In the genomic region with DNA sequence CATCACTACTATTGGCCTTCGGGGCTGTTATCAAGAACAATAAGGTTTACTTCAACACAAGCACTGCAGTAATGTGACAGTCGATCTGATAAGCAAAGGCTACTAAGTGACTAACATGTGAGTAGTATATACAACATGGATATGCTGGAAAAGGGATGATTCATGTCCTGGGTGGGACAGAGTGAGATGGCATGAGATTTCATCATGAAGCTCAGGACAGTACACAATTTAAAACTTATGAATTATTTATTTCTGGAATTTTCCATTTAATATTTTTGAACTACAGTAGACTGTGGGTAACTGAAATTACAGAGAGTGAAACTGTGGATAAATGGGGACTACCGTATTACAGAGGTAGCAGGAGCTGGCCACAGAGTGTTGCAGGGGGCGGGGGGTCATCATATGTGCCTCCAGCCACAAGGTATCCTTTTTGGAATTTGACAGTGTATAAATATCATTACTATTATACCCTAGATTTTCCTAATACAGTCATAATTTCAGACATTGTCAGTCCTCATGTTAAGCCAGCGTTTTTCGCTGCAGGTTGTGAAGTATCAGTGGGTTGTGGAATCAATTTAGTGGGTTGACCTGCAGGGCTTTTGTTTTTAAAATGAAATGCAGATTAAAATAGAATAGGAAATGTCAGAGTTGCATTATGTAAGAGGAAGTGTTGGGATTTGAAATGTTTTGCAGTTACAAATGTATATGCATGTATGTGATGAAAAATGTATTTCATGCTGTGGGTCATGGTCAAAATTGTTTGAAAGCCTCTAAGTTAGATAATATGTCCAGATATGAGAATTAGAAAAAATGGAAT, we compare ENCODE assay signal across 10 cellular contexts.
DNase-seq lines count a peak whose midpoint lies in the region; ATAC-seq, FAIRE-seq and TF ChIP-seq lines count a peak whose summit lies in the region.
"Had no signal": no experiment of that assay in that cellular context is flagged by ENCODE, and none has a peak within 500 bp of the region (broad histone marks: within the 10 kb centered on the region; RNA-seq: fewer than 3 reads in every experiment).

No MANE protein-coding gene starts in this region.

- H3F3A ChIP-seq in PC-9 (ENCODE audit: insufficient read depth, low read depth): no peaks in the 10 kb centered on the region; the same call in 1 of the 2 replicates

- H3K27ac ChIP-seq in PC-9 (peak overlapping the region; percentile 94), H1 (ENCODE audit: low read depth, low read length) (no peak overlapping the region), osteoblast (ENCODE audit: low read depth, low read length) (peak overlapping the region; percentile 68)

- peak overlapping the region; percentile 60; the same call in 1 of the 2 replicates for H2AFZ ChIP-seq in PC-9
- H2AFZ ChIP-seq in H1 (ENCODE audit: low read length): no peak overlapping the region
- H2AFZ ChIP-seq in osteoblast (ENCODE audit: low read length): peak overlapping the region; percentile 68

- H3K4me2 ChIP-seq in PC-9: peak overlapping the region; percentile 39
- H3K4me2 ChIP-seq in H1 (ENCODE audit: insufficient read depth in 1 of 2, low read depth in 2 of 2, low read length in 2 of 2): no peak overlapping the region
- H3K4me2 ChIP-seq in osteoblast (ENCODE audit: insufficient read depth, low read length): peak overlapping the region; percentile 9

- no peak overlapping the region for H3K56ac ChIP-seq in H1 (replicated peaks; ENCODE audit: insufficient read length, low read depth, low read length)

- H2BK15ac ChIP-seq in H1 (ENCODE audit: low read length): no peak overlapping the region

- H4K5ac ChIP-seq in H1 (ENCODE audit: insufficient read length, low read depth, low read length): no peak overlapping the region

- TF ChIP-seq EP300 in H1 (IDR thresholded peaks at IDR 0.05; ENCODE audit: borderline replicate concordance in 1 of 2, low read depth in 2 of 2, low read length in 2 of 2): no peak

- FAIRE-seq in H1 (lab: Jason Lieb, UNC): no peak

- H4K20me1 ChIP-seq in PC-9 (ENCODE audit: insufficient read depth): no peaks in the 10 kb centered on the region
- no peaks in the 10 kb centered on the region for H4K20me1 ChIP-seq in H1 (replicated peaks in 1 of 2; ENCODE audit: control insufficient read depth in 1 of 2, insufficient read depth in 2 of 2, low read length in 2 of 2)
- H4K20me1 ChIP-seq in osteoblast (ENCODE audit: insufficient read depth, low read length): no peaks in the 10 kb centered on the region

- H3K36me3 ChIP-seq in PC-9 (ENCODE audit: low read depth): no peaks in the 10 kb centered on the region
- H3K36me3 ChIP-seq in H1 (ENCODE audit: control insufficient read depth in 2 of 4, insufficient read depth in 4 of 4, low read length in 3 of 4): no peaks in the 10 kb centered on the region
- no peaks in the 10 kb centered on the region for H3K36me3 ChIP-seq in osteoblast (ENCODE audit: insufficient read depth, low read length)

- no peak overlapping the region for H2BK120ac ChIP-seq in H1 (replicated peaks; ENCODE audit: low read depth, low read length)

- H4K91ac ChIP-seq in H1 (replicated peaks; ENCODE audit: insufficient read length, low read length): peak overlapping the region; percentile 81

- H3K79me2 ChIP-seq in PC-9 (ENCODE audit: low read depth) (no peaks in the 10 kb centered on the region), H1 (ENCODE audit: control insufficient read depth in 1 of 2, insufficient read depth in 2 of 2, low read length in 2 of 2) (no peaks in the 10 kb centered on the region), osteoblast (ENCODE audit: insufficient read depth, low read length) (no peaks in the 10 kb centered on the region)

- POLR2A ChIA-PET in PC-9 (lab: Charles Lee; ENCODE audit: unreplicated experiment) (no interaction called here), H1 (lab: Charles Lee; ENCODE audit: partially characterized antibody) (no interaction called here)

- no peak for ATAC-seq in HG03135 (IDR thresholded peaks at IDR 0.05; ENCODE audit: unreplicated experiment)
- ATAC-seq in HG02938 (IDR thresholded peaks at IDR 0.05; ENCODE audit: unreplicated experiment): no peak
- ATAC-seq in GM19351 (IDR thresholded peaks at IDR 0.05; ENCODE audit: unreplicated experiment): no peak

- H3K4ac ChIP-seq in H1 (replicated peaks; ENCODE audit: insufficient read length, low read depth, low read length): no peak overlapping the region

- H2BK20ac ChIP-seq in H1 (ENCODE audit: low read length): no peak overlapping the region

- no peak for TF ChIP-seq POLR2A in H1 (IDR thresholded peaks at IDR 0.05; ENCODE audit: control extremely low read depth in 1 of 2, low read depth in 2 of 2, low read length in 2 of 2)

- DNase-seq in EL: peak; percentile 89
- DNase-seq in PC-9: peak; percentile 24 to 90
- DNase-seq in H1 (ENCODE audit: low read depth in 1 of 2, low spot score in 2 of 2): no peak
- peak; percentile 82 for DNase-seq in osteoblast (ENCODE audit: insufficient read length, low spot score, missing footprints)
- no peak for DNase-seq in activated T-cell treated with anti-CD3 and anti-CD28 coated beads for 4 hours
- DNase-seq: activated effector memory CD4-positive, alpha-beta T cell treated with anti-CD3 and anti-CD28 coated beads, Interleukin-2, amount 50 U/mL, for 16 hours; posterior cingulate gyrus had no signal

- no peak overlapping the region for H2BK5ac ChIP-seq in H1 (ENCODE audit: low read depth, low read length)

- no TSS peak for BruUV-seq in PC-9 (replicated peaks; lab: Mats Ljungman, UMichigan)

- H3K23ac ChIP-seq in H1 (ENCODE audit: insufficient read length): no peak overlapping the region

- H3K4me1 ChIP-seq in PC-9 (replicated peaks; ENCODE audit: insufficient read depth) (peaks cover 26% of the 10 kb centered on the region), H1 (replicated peaks in 1 of 4; ENCODE audit: control insufficient read depth in 3 of 4, insufficient read depth in 4 of 4, low read length in 3 of 4) (no peaks in the 10 kb centered on the region), osteoblast (ENCODE audit: insufficient read depth, low read length) (peaks cover 11% of the 10 kb centered on the region)

- peaks cover 3% of the 10 kb centered on the region for H3K9me3 ChIP-seq in PC-9 (ENCODE audit: insufficient read depth, low read depth)
- peaks cover 0 to 7% of the 10 kb centered on the region in 2 experiments; a peak in 1 of 4 replicates for H3K9me3 ChIP-seq in H1 (ENCODE audit: insufficient read depth in 2 of 2, low read depth in 1 of 2, low read length in 1 of 2)
- no peaks in the 10 kb centered on the region for H3K9me3 ChIP-seq in osteoblast (ENCODE audit: low read depth, low read length)

- no peak for TF ChIP-seq CTCF in PC-9 (conservative IDR thresholded peaks at IDR 0.05)
- no peak for TF ChIP-seq CTCF in H1 (IDR thresholded peaks at IDR 0.05; ENCODE audit: control extremely low read depth in 1 of 3, insufficient read depth in 1 of 3, low read depth in 1 of 3, low read length in 3 of 3)
- no peak for TF ChIP-seq CTCF in osteoblast (IDR thresholded peaks at IDR 0.05; ENCODE audit: extremely low read depth, low read depth, low read length)

- no peak overlapping the region for H2BK12ac ChIP-seq in H1 (ENCODE audit: low read depth, low read length)

- no peak overlapping the region for H4K8ac ChIP-seq in H1 (ENCODE audit: extremely low read depth, insufficient read depth, low read length)

- no peak overlapping the region for H2AK5ac ChIP-seq in H1 (ENCODE audit: low read depth, low read length)

- no peak overlapping the region for H3K14ac ChIP-seq in H1 (ENCODE audit: insufficient read length)

- H3K4me3 ChIP-seq in PC-9 (no peak overlapping the region), H1 (ENCODE audit: extremely low read depth in 1 of 4, insufficient read depth in 2 of 4, low read depth in 3 of 4, low read length in 4 of 4) (no peak overlapping the region), osteoblast (ENCODE audit: insufficient read depth, low read length) (no peak overlapping the region)

- H3K79me1 ChIP-seq in H1 (ENCODE audit: low read depth, low read length): no peaks in the 10 kb centered on the region

- no peaks in the 10 kb centered on the region for H3K23me2 ChIP-seq in H1 (ENCODE audit: low read depth, low read length)

- H3K27me3 ChIP-seq in PC-9 (ENCODE audit: insufficient read depth, low read depth) (no peaks in the 10 kb centered on the region), H1 (replicated peaks in 1 of 4; ENCODE audit: control insufficient read depth in 3 of 4, extremely low read depth in 1 of 4, insufficient read depth in 3 of 4, low read length in 3 of 4) (peaks cover 0 to 1% (median 0%) of the 10 kb centered on the region in 4 experiments; a peak in 1 of 7 replicates), osteoblast (ENCODE audit: insufficient read depth, low read length) (no peaks in the 10 kb centered on the region)

- no peak overlapping the region for H3K18ac ChIP-seq in H1 (ENCODE audit: extremely low read depth, low read length)

- no peak for TF ChIP-seq RAD21 in H1 (IDR thresholded peaks at IDR 0.05 in 1 of 2, conservative IDR thresholded peaks at IDR 0.05 in 1 of 2; ENCODE audit: low read depth in 2 of 2, low read length in 2 of 2)

- WGBS in H1 (ENCODE audit: extremely low coverage in 1 of 2, insufficient coverage in 1 of 2, insufficient read length in 1 of 2, insufficient replicate concordance in 2 of 2, low coverage in 1 of 2, low lambda C conversion rate in 2 of 2, missing lambda C conversion rate in 1 of 2), 2 experiments: 64% methylated on average over 6 of the region's 6 CpGs; no CpG with 5 or more reads in 1 of the 2 experiments

- no peak overlapping the region for H3K9ac ChIP-seq in H1 (replicated peaks in 1 of 4; ENCODE audit: extremely low read depth in 1 of 4, low read depth in 3 of 4, low read length in 3 of 4)

- CTCF ChIA-PET in PC-9 (lab: Charles Lee) (no interaction called here), H1 (lab: Charles Lee; ENCODE audit: partially characterized antibody) (interaction anchor here (0.7 kb wide), 1 partner anchor 12 kb away, joined by 4 read pairs; no protein-coding TSS in a partner anchor)

- intact Hi-C loops in PC-9 (cut with micrococcal nuclease; ENCODE audit: unreplicated experiment): no loop called here

- no peaks in the 10 kb centered on the region for H3K9me2 ChIP-seq in PC-9 (ENCODE audit: insufficient read depth)

TF ChIP-seq in H1, 55 proteins besides CTCF, POLR2A, EP300 and RAD21 (continues in another document):
- TF ChIP-seq POLR2AphosphoS5 (IDR thresholded peaks at IDR 0.05; ENCODE audit: low read depth, low read length) (no peak), SP4 (IDR thresholded peaks at IDR 0.05; ENCODE audit: low read length) (no peak), CEBPB (IDR thresholded peaks at IDR 0.05; ENCODE audit: low read depth, low read length) (no peak), BRCA1 (IDR thresholded peaks at IDR 0.05; ENCODE audit: low read depth, low read length) (no peak)
- TF ChIP-seq, protein P1, sequence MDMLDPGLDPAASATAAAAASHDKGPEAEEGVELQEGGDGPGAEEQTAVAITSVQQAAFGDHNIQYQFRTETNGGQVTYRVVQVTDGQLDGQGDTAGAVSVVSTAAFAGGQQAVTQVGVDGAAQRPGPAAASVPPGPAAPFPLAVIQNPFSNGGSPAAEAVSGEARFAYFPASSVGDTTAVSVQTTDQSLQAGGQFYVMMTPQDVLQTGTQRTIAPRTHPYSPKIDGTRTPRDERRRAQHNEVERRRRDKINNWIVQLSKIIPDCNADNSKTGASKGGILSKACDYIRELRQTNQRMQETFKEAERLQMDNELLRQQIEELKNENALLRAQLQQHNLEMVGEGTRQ (IDR thresholded peaks at IDR 0.05; ENCODE audit: low read length): no peak

Comparison
In these comparisons a context has a peak if more than half of its experiments do, and no peak if none do; other contexts are left out.
1. DNase-seq: peak in EL (single experiment), PC-9 (2 of 2) and osteoblast (single experiment); none in H1 (0 of 2) and activated T-cell treated with anti-CD3 and anti-CD28 coated beads for 4 hours (single experiment).
2. H3K4me2 ChIP-seq: peak in PC-9 (single experiment) and osteoblast (single experiment); none in H1 (0 of 2).